ENCODE assay signal across 8 cellular contexts in genomic region chr2:231926761-231927565, GRCh38. TPM values are rescaled to one million over a fixed set of nuclear protein-coding genes. Genes with fewer than 3 reads are reported as not detected.
DNase-seq lines count a peak whose midpoint lies in the region; ATAC-seq and TF ChIP-seq lines count a peak whose summit lies in the region.

No MANE protein-coding gene starts in this region.

- H4K8ac ChIP-seq in trophoblast cell (ENCODE audit: low read depth, low read length): no peak overlapping the region

- H3K36me3 ChIP-seq in BLaER1 (peaks cover 24% of the 10 kb centered on the region; the same call in 1 of the 2 replicates), H7 (replicated peaks; ENCODE audit: control insufficient read depth, insufficient read depth, low read length) (no peaks in the 10 kb centered on the region), WERI-Rb-1 (no peaks in the 10 kb centered on the region), trophoblast cell (ENCODE audit: control insufficient read depth in 1 of 2, insufficient read depth in 2 of 2, low read length in 2 of 2) (no peaks in the 10 kb centered on the region)

- H2BK5ac ChIP-seq in trophoblast cell (ENCODE audit: low read depth, low read length, poor library complexity): no peak overlapping the region

- H3K4me1 ChIP-seq in BLaER1: peaks cover 86% of the 10 kb centered on the region
- H3K4me1 ChIP-seq in trophoblast cell (ENCODE audit: control insufficient read depth in 1 of 2, insufficient read depth in 2 of 2, low read length in 2 of 2): peaks cover 11 to 18% of the 10 kb centered on the region in 2 experiments

- ATAC-seq in HG03457 (IDR thresholded peaks at IDR 0.05; ENCODE audit: unreplicated experiment) (no peak), GM18861 (IDR thresholded peaks at IDR 0.05; ENCODE audit: unreplicated experiment) (no peak)

- H3K9me3 ChIP-seq in BLaER1 (no peaks in the 10 kb centered on the region), WERI-Rb-1 (ENCODE audit: severe bottlenecking) (no peaks in the 10 kb centered on the region), trophoblast cell (ENCODE audit: insufficient read depth, low read depth, low read length) (peaks cover 3% of the 10 kb centered on the region)

- no peak overlapping the region for H2BK120ac ChIP-seq in trophoblast cell (ENCODE audit: insufficient read depth, low read length, poor library complexity)

- H3K4me2 ChIP-seq in BLaER1 (peak overlapping the region; percentile 100), trophoblast cell (ENCODE audit: low read length) (peak overlapping the region; percentile 83)

- H3K23ac ChIP-seq in trophoblast cell (ENCODE audit: low read length): no peak overlapping the region

- H2AFZ ChIP-seq in trophoblast cell (ENCODE audit: insufficient read depth, low read length, poor library complexity): no peak overlapping the region

- no peak overlapping the region for H4K91ac ChIP-seq in trophoblast cell (ENCODE audit: low read depth, low read length)

- peak overlapping the region; percentile 82 for H3K4me3 ChIP-seq in BLaER1
- H3K4me3 ChIP-seq in H7 (ENCODE audit: insufficient read depth, low read depth, low read length): peak overlapping the region; percentile 60
- H3K4me3 ChIP-seq in WERI-Rb-1 (ENCODE audit: low read depth, low read length): peak overlapping the region; percentile 49
- peak overlapping the region; percentile 8 for H3K4me3 ChIP-seq in trophoblast cell (ENCODE audit: low read depth, low read length)

- peaks cover 38% of the 10 kb centered on the region for H4K20me1 ChIP-seq in BLaER1

- H2BK12ac ChIP-seq in trophoblast cell (ENCODE audit: low read length): no peak overlapping the region

- no peaks in the 10 kb centered on the region for H3K79me1 ChIP-seq in trophoblast cell (ENCODE audit: low read length)

- H3K18ac ChIP-seq in trophoblast cell (ENCODE audit: low read length): no peak overlapping the region

- H3K9ac ChIP-seq in BLaER1: no peak overlapping the region
- H3K9ac ChIP-seq in trophoblast cell (ENCODE audit: low read length): no peak overlapping the region

- H3K27ac ChIP-seq in BLaER1 (no peak overlapping the region), WERI-Rb-1 (no peak overlapping the region), trophoblast cell (ENCODE audit: low read depth, low read length) (no peak overlapping the region)

- H2AK5ac ChIP-seq in trophoblast cell (ENCODE audit: low read length): no peak overlapping the region

- DNase-seq in H7 (peak; percentile 87), WERI-Rb-1 (peak; percentile 33), glomerular visceral epithelial cell (ENCODE audit: extremely low spot score) (peak; percentile 29), trophoblast cell (no peak), NCI-H2029 (lab: John Stamatoyannopoulos, UW) (no peak)

- no peak overlapping the region for H3K14ac ChIP-seq in trophoblast cell (ENCODE audit: low read length)

- H4K12ac ChIP-seq in trophoblast cell (ENCODE audit: low read depth, low read length): no peak overlapping the region

- H3K4ac ChIP-seq in trophoblast cell (ENCODE audit: low read depth, low read length): no peak overlapping the region

- no CpG with 5 or more reads among the region's 51 CpGs for WGBS in trophoblast cell (ENCODE audit: extremely low coverage, insufficient coverage, insufficient read length)

- TF ChIP-seq CTCF in WERI-Rb-1 (IDR thresholded peaks at IDR 0.05; ENCODE audit: low read depth, low read length): 0 out of 2 replicates have a peak, but pooled peaks have one; percentile 8

- no peaks in the 10 kb centered on the region for H3K79me2 ChIP-seq in trophoblast cell (ENCODE audit: control insufficient read depth, insufficient read depth, low read length, poor library complexity)

- H3K27me3 ChIP-seq in BLaER1: peaks cover 41% of the 10 kb centered on the region
- H3K27me3 ChIP-seq in H7 (ENCODE audit: control insufficient read depth, insufficient read depth, low read length): peaks cover 48% of the 10 kb centered on the region
- peaks cover 20% of the 10 kb centered on the region for H3K27me3 ChIP-seq in WERI-Rb-1 (ENCODE audit: insufficient read depth, low read depth, severe bottlenecking)
- H3K27me3 ChIP-seq in trophoblast cell (ENCODE audit: insufficient read depth, low read length): peaks cover 44% of the 10 kb centered on the region

RNA-seq across cellular contexts. Expression of gene NPPC, which starts 0.8 kb away (rescaled TPM):
- total RNA-seq in H7 (2014; rRNA removed; shearing (Covaris generic)): 0.18 and 1.1 TPM in 2 replicates
- 0.94 and 1.3 TPM in 2 replicates for polyA plus RNA-seq in trophoblast cell (2013)

RNA-seq across cellular contexts. Expression of gene DIS3L2, which starts 34.5 kb away (rescaled TPM):
- total RNA-seq in H7 (2014; rRNA removed; shearing (Covaris generic)): 22.7 and 26.5 TPM in 2 replicates
- 9.9 TPM in 2 replicates for polyA plus RNA-seq in trophoblast cell (2013)

Comparison
In these comparisons a context has a peak if more than half of its experiments do, and no peak if none do; other contexts are left out.
1. H3K4me3 ChIP-seq: peak in every context shown above with its lines; median percentile 82 in BLaER1; 60 in H7; 49 in WERI-Rb-1; 8 in trophoblast cell.
2. DNase-seq: peak in H7 (single experiment), WERI-Rb-1 (single experiment) and glomerular visceral epithelial cell (single experiment); none in trophoblast cell (0 of 2) and NCI-H2029 (single experiment).